In the genomic region with DNA sequence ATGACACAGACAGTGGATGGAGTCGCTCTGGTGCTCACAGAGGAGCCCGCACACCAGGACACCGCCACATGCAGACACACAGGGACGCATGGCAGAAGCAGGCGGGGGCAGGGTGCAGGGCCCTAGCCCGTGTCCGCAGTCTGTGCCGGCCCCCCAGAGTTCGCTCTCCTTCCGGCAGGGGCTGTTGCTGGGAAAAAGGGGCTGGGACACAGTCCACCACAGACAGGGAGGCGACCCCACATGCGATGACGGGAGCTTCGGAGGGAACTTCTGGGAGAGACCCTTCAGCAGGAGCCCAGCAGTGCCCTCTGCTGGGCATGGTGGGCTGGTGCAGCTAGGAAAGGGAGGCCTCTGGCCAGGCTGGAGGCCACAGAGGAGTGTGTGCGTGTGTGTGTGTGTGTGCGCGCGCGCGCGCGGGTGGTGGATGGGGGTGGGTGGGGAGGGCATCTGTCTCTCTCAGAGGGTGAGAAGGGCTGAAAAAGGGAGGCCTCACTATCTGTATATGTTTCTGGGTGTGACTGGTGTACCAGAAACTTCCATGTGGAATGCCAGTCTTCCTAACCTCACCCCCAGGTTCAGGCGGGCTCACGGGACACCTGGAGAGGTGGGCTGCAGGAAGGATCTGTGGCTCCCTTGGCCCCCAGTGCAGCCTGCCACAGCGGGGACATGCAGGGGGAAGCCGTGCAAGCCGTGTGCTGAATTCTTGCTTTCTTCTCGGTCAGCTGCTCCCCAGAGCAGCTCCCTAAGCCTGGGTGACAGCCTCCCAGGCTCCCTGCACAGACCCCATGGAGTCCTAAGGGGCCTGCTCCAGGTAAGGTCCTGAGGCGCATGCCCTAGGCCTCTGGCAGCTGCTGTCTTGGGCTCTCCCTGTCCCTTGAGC, we compare ENCODE assay signal across 8 cellular contexts.
DNase-seq lines count a peak whose midpoint lies in the region; ATAC-seq, FAIRE-seq and TF ChIP-seq lines count a peak whose summit lies in the region.

No MANE protein-coding gene starts in this region.

- CTCF ChIA-PET in HepG2 (lab: Yijun Ruan, JAX; ENCODE audit: low intra/inter-chr PET ratio, low total read pairs): interaction anchor here (5.1 kb wide), 1 partner anchor 93 kb away, joined by 51 read pairs; no protein-coding TSS in a partner anchor

- WGBS in HepG2 (ENCODE audit: low lambda C conversion rate): 12% methylated on average over 17 of the region's 29 CpGs

- intact Hi-C loops in activated CD4-positive, alpha-beta T cell treated with anti-CD3 and anti-CD28 coated beads, Interleukin-2, amount 10 ng/mL, durations not matched to agents 24 days and 14 days (cut with micrococcal nuclease): loop anchor here (1.0 to 10.0 kb wide), 4 partner anchors 94 to 420 kb away; partner anchors contain the start of gene FNTB
- intact Hi-C loops in colonic mucosa (cut with DNase I) (no loop called here), HepG2 (cut with micrococcal nuclease; ENCODE audit: unreplicated experiment) (loop anchor here (1.0 kb wide), 2 partner anchors 94 to 225 kb away; partner anchors contain the start of gene HSPA2)

- no peaks in the 10 kb centered on the region for H3K9me3 Mint-ChIP-seq in activated CD4-positive, alpha-beta T cell treated with anti-CD3 and anti-CD28 coated beads, Interleukin-2, amount 10 ng/mL, durations not matched to agents 24 days and 14 days

- H3K36me3 Mint-ChIP-seq in activated CD4-positive, alpha-beta T cell treated with anti-CD3 and anti-CD28 coated beads, Interleukin-2, amount 10 ng/mL, durations not matched to agents 24 days and 14 days (ENCODE audit: low read depth): no peaks in the 10 kb centered on the region

- no peaks in the 10 kb centered on the region for H3K79me2 ChIP-seq in HepG2 (ENCODE audit: insufficient read depth, low read length)

- peak; percentile 54 for ATAC-seq in HG02588 (IDR thresholded peaks at IDR 0.05; ENCODE audit: unreplicated experiment)
- peak; percentile 81 for ATAC-seq in HepG2
- no peak for ATAC-seq in GM19467 (IDR thresholded peaks at IDR 0.05; ENCODE audit: unreplicated experiment)

- peak; percentile 81 for TF ChIP-seq RAD21 in HepG2 (CRISPR knock-in tag; IDR thresholded peaks at IDR 0.05)

- peaks cover 17% of the 10 kb centered on the region for H3K27me3 Mint-ChIP-seq in activated CD4-positive, alpha-beta T cell treated with anti-CD3 and anti-CD28 coated beads, Interleukin-2, amount 10 ng/mL, durations not matched to agents 24 days and 14 days

- H3K27ac ChIP-seq in colonic mucosa (no peak overlapping the region), HepG2 (ENCODE audit: extremely low read length, insufficient read depth, low read length) (no peak overlapping the region)

- no TSS peak for BruUV-seq in HepG2 (replicated peaks; lab: Mats Ljungman, UMichigan)

- H3K27ac Mint-ChIP-seq in activated CD4-positive, alpha-beta T cell treated with anti-CD3 and anti-CD28 coated beads, Interleukin-2, amount 10 ng/mL, durations not matched to agents 24 days and 14 days: no peak overlapping the region

- H3K36me3 ChIP-seq in colonic mucosa: no peaks in the 10 kb centered on the region
- no peaks in the 10 kb centered on the region for H3K36me3 ChIP-seq in HepG2 (replicated peaks in 1 of 2; ENCODE audit: control insufficient read depth in 1 of 2, insufficient read depth in 2 of 2, low read length in 2 of 2)

- H3K9me3 ChIP-seq in colonic mucosa (no peaks in the 10 kb centered on the region), HepG2 (ENCODE audit: low read length) (no peaks in the 10 kb centered on the region)

- H2AFZ ChIP-seq in HepG2 (ENCODE audit: low read length): no peak overlapping the region

- TF ChIP-seq POLR2A in HepG2 (IDR thresholded peaks at IDR 0.05; ENCODE audit: insufficient read depth in 1 of 2, low read depth in 2 of 2, low read length in 2 of 2): no peak

- H3K4me3 ChIP-seq in colonic mucosa (no peak overlapping the region), HepG2 (replicated peaks in 1 of 3; ENCODE audit: insufficient read depth in 1 of 3, low read depth in 2 of 3, low read length in 3 of 3) (peak overlapping the region in 1 of 3 experiments; percentile 50; a peak in 2 of 6 replicates)

- H3K4me1 ChIP-seq in colonic mucosa: peaks cover 14% of the 10 kb centered on the region
- peaks cover 20% of the 10 kb centered on the region for H3K4me1 ChIP-seq in HepG2 (ENCODE audit: insufficient read depth, low read length)

- H3K4me1 Mint-ChIP-seq in activated CD4-positive, alpha-beta T cell treated with anti-CD3 and anti-CD28 coated beads, Interleukin-2, amount 10 ng/mL, durations not matched to agents 24 days and 14 days: peaks cover 38% of the 10 kb centered on the region

- no peak for TF ChIP-seq EP300 in HepG2 (IDR thresholded peaks at IDR 0.05; ENCODE audit: low read depth in 2 of 2, low read length in 2 of 2)
- no peak for TF ChIP-seq EP300 in HepG2 (CRISPR knock-in tag; IDR thresholded peaks at IDR 0.05; ENCODE audit: borderline replicate concordance)

- H3K4me3 Mint-ChIP-seq in activated CD4-positive, alpha-beta T cell treated with anti-CD3 and anti-CD28 coated beads, Interleukin-2, amount 10 ng/mL, durations not matched to agents 24 days and 14 days: peak overlapping the region; percentile 37

- in situ Hi-C loops in Caki2 (cut with HindIII; ENCODE audit: low pct_unique_long_range_greater_than_20kb, low sequenced_read_pairs) (no loop called here), HepG2 (cut with HindIII; ENCODE audit: extremely low pct_ligation_motif_present, low pct_unique_long_range_greater_than_20kb) (no loop called here)

- peak overlapping the region; percentile 79 for H3K4me2 ChIP-seq in HepG2 (ENCODE audit: low read depth, low read length)

- DNase-seq in Caki2 (ENCODE audit: low read depth) (peak; percentile 71), NCI-H446 (lab: John Stamatoyannopoulos, UW) (peak; percentile 87), colonic mucosa (peak; percentile 77), HepG2 (ENCODE audit: low spot score) (peak; percentile 53)
- peak; percentile 92 for DNase-seq in activated CD4-positive, alpha-beta T cell treated with anti-CD3 and anti-CD28 coated beads, Interleukin-2, amount 10 ng/mL, durations not matched to agents 24 days and 14 days
- peak; percentile 63 for DNase-seq in stimulated activated CD4-positive, alpha-beta T cell treated with anti-CD3 and anti-CD28 coated beads, Interleukin-4, amount 100 ng/mL, for 1 hour

- TF ChIP-seq CTCF in colonic mucosa (IDR thresholded peaks at IDR 0.05) (peak; percentile 85), HepG2 (CRISPR knock-in tag; IDR thresholded peaks at IDR 0.05) (peak; percentile 92)

- no peaks in the 10 kb centered on the region for H4K20me1 ChIP-seq in HepG2 (ENCODE audit: insufficient read depth, low read length)

- peak; percentile 30 for FAIRE-seq in HepG2 (lab: Jason Lieb, UNC)

- peak overlapping the region in 1 of 2 donors; percentile 28 for H3K9ac ChIP-seq in colonic mucosa (ENCODE audit: low read depth in 2 of 2, low read length in 2 of 2)
- H3K9ac ChIP-seq in HepG2 (ENCODE audit: insufficient read depth, low read depth, low read length): no peak overlapping the region

- H3K27me3 ChIP-seq in colonic mucosa (no peaks in the 10 kb centered on the region), HepG2 (ENCODE audit: control insufficient read depth in 1 of 2, insufficient read depth in 2 of 2, low read length in 2 of 2) (peaks cover 4 to 42% of the 10 kb centered on the region in 2 experiments; a peak in 4 of 5 replicates)

- POLR2A ChIA-PET in HepG2 (lab: Yijun Ruan, JAX): no interaction called here

TF ChIP-seq in HepG2, 621 proteins besides CTCF, POLR2A, EP300 and RAD21 (continues in another document):
- TF ChIP-seq, protein P1, sequence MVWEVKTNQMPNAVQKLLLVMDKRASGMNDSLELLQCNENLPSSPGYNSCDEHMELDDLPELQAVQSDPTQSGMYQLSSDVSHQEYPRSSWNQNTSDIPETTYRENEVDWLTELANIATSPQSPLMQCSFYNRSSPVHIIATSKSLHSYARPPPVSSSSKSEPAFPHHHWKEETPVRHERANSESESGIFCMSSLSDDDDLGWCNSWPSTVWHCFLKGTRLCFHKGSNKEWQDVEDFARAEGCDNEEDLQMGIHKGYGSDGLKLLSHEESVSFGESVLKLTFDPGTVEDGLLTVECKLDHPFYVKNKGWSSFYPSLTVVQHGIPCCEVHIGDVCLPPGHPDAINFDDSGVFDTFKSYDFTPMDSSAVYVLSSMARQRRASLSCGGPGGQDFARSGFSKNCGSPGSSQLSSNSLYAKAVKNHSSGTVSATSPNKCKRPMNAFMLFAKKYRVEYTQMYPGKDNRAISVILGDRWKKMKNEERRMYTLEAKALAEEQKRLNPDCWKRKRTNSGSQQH (CRISPR knock-in tag; IDR thresholded peaks at IDR 0.05; ENCODE audit: low read depth): no peak
- TF ChIP-seq DMTF1 (CRISPR knock-in tag; IDR thresholded peaks at IDR 0.05): no peak
- TF ChIP-seq NRL (CRISPR knock-in tag; IDR thresholded peaks at IDR 0.05; ENCODE audit: borderline replicate concordance): no peak
- TF ChIP-seq HNF1B (CRISPR knock-in tag; IDR thresholded peaks at IDR 0.05): peak; percentile 38; the same call in 1 of the 2 replicates
- no peak for TF ChIP-seq ZNF207 (IDR thresholded peaks at IDR 0.05; ENCODE audit: borderline replicate concordance)
